In genomic region chr20:4435210-4435609, GRCh38 we compare ENCODE assay signal across 25 cellular contexts.
A peak's percentile ranks its signal among the peaks of the same experiment; 100 is the strongest.
DNase-seq lines count a peak whose midpoint lies in the region; ATAC-seq, FAIRE-seq and TF ChIP-seq lines count a peak whose summit lies in the region.
"Had no signal": no experiment of that assay in that cellular context is flagged by ENCODE, and none has a peak within 500 bp of the region (broad histone marks: within the 10 kb centered on the region; RNA-seq: fewer than 3 reads in every experiment).

No MANE protein-coding gene starts in this region.

- H2BK20ac ChIP-seq in H1 (ENCODE audit: low read length): no peak overlapping the region

- H4K5ac ChIP-seq in H1 (ENCODE audit: insufficient read length, low read depth, low read length): no peak overlapping the region

- H3K9ac ChIP-seq in H1 (replicated peaks in 1 of 4; ENCODE audit: extremely low read depth in 1 of 4, low read depth in 3 of 4, low read length in 3 of 4) (no peak overlapping the region), mesenchymal stem cell (ENCODE audit: low read length) (peak overlapping the region; percentile 71)

- H3K18ac ChIP-seq in H1 (ENCODE audit: extremely low read depth, low read length) (no peak overlapping the region), mesenchymal stem cell (ENCODE audit: low read depth in 1 of 2, low read length in 2 of 2) (no peak overlapping the region)

- H2AFZ ChIP-seq in H1 (ENCODE audit: low read length): peak overlapping the region; percentile 49; the same call in 1 of the 2 replicates
- H2AFZ ChIP-seq in mesenchymal stem cell (ENCODE audit: low read depth, low read length): no peak overlapping the region
- H2AFZ ChIP-seq: GM23338 had no signal

- TF ChIP-seq CTCF in AG09319 (IDR thresholded peaks at IDR 0.05; ENCODE audit: low read depth, low read length) (no peak), HEK293 (tag by site-specific recombination; IDR thresholded peaks at IDR 0.05) (no peak), H1 (IDR thresholded peaks at IDR 0.05; ENCODE audit: control extremely low read depth in 1 of 3, insufficient read depth in 1 of 3, low read depth in 1 of 3, low read length in 3 of 3) (no peak)

- FAIRE-seq in H1 (lab: Jason Lieb, UNC): no peak
- FAIRE-seq: islet of Langerhans had no signal

- H4K8ac ChIP-seq in H1 (ENCODE audit: extremely low read depth, insufficient read depth, low read length) (no peak overlapping the region), mesenchymal stem cell (ENCODE audit: low read length) (no peak overlapping the region)

- no peaks in the 10 kb centered on the region for H4K20me1 ChIP-seq in H1 (replicated peaks in 1 of 2; ENCODE audit: control insufficient read depth in 1 of 2, insufficient read depth in 2 of 2, low read length in 2 of 2)

- no peaks in the 10 kb centered on the region for H3K27me3 ChIP-seq in H1 (replicated peaks in 1 of 4; ENCODE audit: control insufficient read depth in 3 of 4, extremely low read depth in 1 of 4, insufficient read depth in 3 of 4, low read length in 3 of 4)
- peaks cover 3 to 4% of the 10 kb centered on the region in 2 experiments for H3K27me3 ChIP-seq in mesenchymal stem cell (ENCODE audit: control insufficient read depth in 1 of 2, insufficient read depth in 1 of 2, low read length in 2 of 2)
- H3K27me3 ChIP-seq: foreskin keratinocyte, sigmoid colon had no signal

- H2BK5ac ChIP-seq in H1 (ENCODE audit: low read depth, low read length): no peak overlapping the region
- no peak overlapping the region for H2BK5ac ChIP-seq in mesenchymal stem cell (ENCODE audit: low read depth, low read length, poor library complexity, severe bottlenecking)

- no peak overlapping the region for H2BK12ac ChIP-seq in H1 (ENCODE audit: low read depth, low read length)
- H2BK12ac ChIP-seq in mesenchymal stem cell (ENCODE audit: low read length in 2 of 2): no peak overlapping the region

- peak; percentile 73 for DNase-seq in AG09319 (ENCODE audit: extremely low read depth, low read depth)
- DNase-seq in H1 (ENCODE audit: low read depth in 1 of 2, low spot score in 2 of 2): no peak
- no peak for DNase-seq in mesenchymal stem cell
- DNase-seq in CD1c-positive myeloid dendritic cell (ENCODE audit: extremely low spot score): no peak
- no peak for DNase-seq in natural killer cell treated with Interleukin-12 subunit alpha and Interleukin-12 subunit beta and Interleukin-15 and Interleukin-18, amount 100 ng/mL, for 72 hours (ENCODE audit: low spot score)
- no peak for DNase-seq in activated CD4-positive, alpha-beta T cell treated with anti-CD3 and anti-CD28 coated beads for 1 hour
- DNase-seq: ACHN; activated CD4-positive, alpha-beta T cell treated with anti-CD3 and anti-CD28 coated beads, Interleukin-2, amount 50 U/mL, for 1 hour; activated gamma-delta T cell treated with Interleukin-2 at 50 U/mL for 16 hours; DMS79 treated with DMSO at 0.1 percent for 48 hours; foreskin keratinocyte; hypothalamus; left ventricle myocardium superior; NCI-H1694; NCI-H526; sigmoid colon; stimulated activated CD8-positive, alpha-beta memory T cell treated with anti-CD3 and anti-CD28 coated beads, Interleukin-4, amount 100 ng/mL, for 48 hours had no signal

- no peaks in the 10 kb centered on the region for H3K36me3 ChIP-seq in HEK293 (ENCODE audit: control insufficient read depth in 2 of 2, insufficient read depth in 1 of 2, low read length in 2 of 2)
- H3K36me3 ChIP-seq in H1 (ENCODE audit: control insufficient read depth in 2 of 4, insufficient read depth in 4 of 4, low read length in 3 of 4): no peaks in the 10 kb centered on the region
- no peaks in the 10 kb centered on the region for H3K36me3 ChIP-seq in mesenchymal stem cell (ENCODE audit: control insufficient read depth in 1 of 2, insufficient read depth in 2 of 2, low read depth in 1 of 2, low read length in 2 of 2)
- H3K36me3 ChIP-seq: sigmoid colon had no signal

- H2AK5ac ChIP-seq in H1 (ENCODE audit: low read depth, low read length): no peak overlapping the region
- H2AK5ac ChIP-seq in mesenchymal stem cell (ENCODE audit: low read length, severe bottlenecking): no peak overlapping the region

- H3K14ac ChIP-seq in H1 (ENCODE audit: insufficient read length) (no peak overlapping the region), mesenchymal stem cell (ENCODE audit: low read length in 2 of 2) (no peak overlapping the region)

- POLR2A ChIA-PET in HEK293 (lab: Yijun Ruan, JAX): no interaction called here
- POLR2A ChIA-PET in H1 (lab: Charles Lee; ENCODE audit: partially characterized antibody): no interaction called here

- H4K91ac ChIP-seq in H1 (replicated peaks; ENCODE audit: insufficient read length, low read length) (no peak overlapping the region), mesenchymal stem cell (ENCODE audit: low read length) (no peak overlapping the region)

- H2BK15ac ChIP-seq in H1 (ENCODE audit: low read length) (no peak overlapping the region), mesenchymal stem cell (ENCODE audit: low read depth, poor library complexity, severe bottlenecking) (no peak overlapping the region)

- no peaks in the 10 kb centered on the region for H3K23me2 ChIP-seq in H1 (ENCODE audit: low read depth, low read length)

- H3K4me1 Mint-ChIP-seq in natural killer cell treated with Interleukin-12 subunit alpha and Interleukin-12 subunit beta and Interleukin-15 and Interleukin-18, amount 100 ng/mL, for 72 hours (ENCODE audit: low read depth in 2 of 2): no peaks in the 10 kb centered on the region
- H3K4me1 Mint-ChIP-seq: GM23338 had no signal

- TF ChIP-seq POLR2A in H1 (IDR thresholded peaks at IDR 0.05; ENCODE audit: control extremely low read depth in 1 of 2, low read depth in 2 of 2, low read length in 2 of 2): no peak

- no peak overlapping the region for H3K27ac Mint-ChIP-seq in natural killer cell treated with Interleukin-12 subunit alpha and Interleukin-12 subunit beta and Interleukin-15 and Interleukin-18, amount 100 ng/mL, for 72 hours
- H3K27ac Mint-ChIP-seq: GM23338 had no signal

- no peaks in the 10 kb centered on the region for H3K36me3 Mint-ChIP-seq in natural killer cell treated with Interleukin-12 subunit alpha and Interleukin-12 subunit beta and Interleukin-15 and Interleukin-18, amount 100 ng/mL, for 72 hours
- H3K36me3 Mint-ChIP-seq: type B pancreatic cell had no signal

- CTCF ChIA-PET in HEK293 (lab: Yijun Ruan, JAX): interaction anchor here (0.6 kb wide), 1 partner anchor 311 kb away, joined by 4 read pairs; no protein-coding TSS in a partner anchor
- CTCF ChIA-PET in H1 (lab: Charles Lee; ENCODE audit: partially characterized antibody): no interaction called here

- no peak overlapping the region for H2BK120ac ChIP-seq in H1 (replicated peaks; ENCODE audit: low read depth, low read length)
- no peak overlapping the region for H2BK120ac ChIP-seq in mesenchymal stem cell (ENCODE audit: low read depth, low read length)

- H3K4me2 ChIP-seq in H1 (ENCODE audit: insufficient read depth in 1 of 2, low read depth in 2 of 2, low read length in 2 of 2) (no peak overlapping the region), mesenchymal stem cell (ENCODE audit: low read length, poor library complexity, severe bottlenecking) (no peak overlapping the region)
- H3K4me2 ChIP-seq: GM23338 had no signal

- peaks cover 13 to 25% of the 10 kb centered on the region in 2 donors for H3K27me3 Mint-ChIP-seq in natural killer cell treated with Interleukin-12 subunit alpha and Interleukin-12 subunit beta and Interleukin-15 and Interleukin-18, amount 100 ng/mL, for 72 hours
- H3K27me3 Mint-ChIP-seq: type B pancreatic cell had no signal

- no peak overlapping the region for H3K23ac ChIP-seq in H1 (ENCODE audit: insufficient read length)
- no peak overlapping the region for H3K23ac ChIP-seq in mesenchymal stem cell (ENCODE audit: low read length in 2 of 2)

- TF ChIP-seq EP300 in H1 (IDR thresholded peaks at IDR 0.05; ENCODE audit: borderline replicate concordance in 1 of 2, low read depth in 2 of 2, low read length in 2 of 2): no peak

- H3K9me3 ChIP-seq in HEK293 (ENCODE audit: control insufficient read depth, insufficient read depth, low read depth, low read length) (no peaks in the 10 kb centered on the region), H1 (ENCODE audit: insufficient read depth in 2 of 2, low read depth in 1 of 2, low read length in 1 of 2) (no peaks in the 10 kb centered on the region), mesenchymal stem cell (ENCODE audit: control insufficient read depth, low read length) (no peaks in the 10 kb centered on the region)
- H3K9me3 ChIP-seq: sigmoid colon had no signal

- H3K4me1 ChIP-seq in HEK293 (ENCODE audit: control insufficient read depth, insufficient read depth, low read length): no peaks in the 10 kb centered on the region
- no peaks in the 10 kb centered on the region for H3K4me1 ChIP-seq in H1 (replicated peaks in 1 of 4; ENCODE audit: control insufficient read depth in 3 of 4, insufficient read depth in 4 of 4, low read length in 3 of 4)
- no peaks in the 10 kb centered on the region for H3K4me1 ChIP-seq in mesenchymal stem cell (ENCODE audit: control insufficient read depth, insufficient read depth, low read depth, low read length)
- H3K4me1 ChIP-seq: foreskin keratinocyte had no signal

- H3K4me3 ChIP-seq in HEK293 (ENCODE audit: low read depth, low read length): no peak overlapping the region
- H3K4me3 ChIP-seq in H1 (ENCODE audit: extremely low read depth in 1 of 4, insufficient read depth in 2 of 4, low read depth in 3 of 4, low read length in 4 of 4): no peak overlapping the region
- peak overlapping the region in 1 of 2 experiments; percentile 35 for H3K4me3 ChIP-seq in mesenchymal stem cell (ENCODE audit: insufficient read depth in 1 of 2, low read depth in 1 of 2, low read length in 2 of 2)
- H3K4me3 ChIP-seq: coronary artery, GM23338, sigmoid colon had no signal

- H3K4me3 Mint-ChIP-seq in natural killer cell treated with Interleukin-12 subunit alpha and Interleukin-12 subunit beta and Interleukin-15 and Interleukin-18, amount 100 ng/mL, for 72 hours: no peak overlapping the region
- H3K4me3 Mint-ChIP-seq: GM23338, neural crest cell, type B pancreatic cell had no signal

- TF ChIP-seq RAD21 in H1 (IDR thresholded peaks at IDR 0.05 in 1 of 2, conservative IDR thresholded peaks at IDR 0.05 in 1 of 2; ENCODE audit: low read depth in 2 of 2, low read length in 2 of 2): no peak

- no peak overlapping the region for H3K27ac ChIP-seq in HEK293 (ENCODE audit: extremely low read depth, low read depth, low read length)
- no peak overlapping the region for H3K27ac ChIP-seq in H1 (ENCODE audit: low read depth, low read length)
- no peak overlapping the region for H3K27ac ChIP-seq in mesenchymal stem cell (ENCODE audit: low read length, poor library complexity, severe bottlenecking)
- H3K27ac ChIP-seq: coronary artery, foreskin keratinocyte, sigmoid colon, VCaP had no signal

- no peaks in the 10 kb centered on the region for H3K9me3 Mint-ChIP-seq in natural killer cell treated with Interleukin-12 subunit alpha and Interleukin-12 subunit beta and Interleukin-15 and Interleukin-18, amount 100 ng/mL, for 72 hours
- H3K9me3 Mint-ChIP-seq: GM23338, neural crest cell, type B pancreatic cell had no signal

- H3K56ac ChIP-seq in H1 (replicated peaks; ENCODE audit: insufficient read length, low read depth, low read length): no peak overlapping the region

- ATAC-seq in natural killer cell treated with Interleukin-12 subunit alpha and Interleukin-12 subunit beta and Interleukin-15 and Interleukin-18, amount 100 ng/mL, for 72 hours: no peak
- ATAC-seq in HG03039 (IDR thresholded peaks at IDR 0.05; ENCODE audit: unreplicated experiment): no peak
- ATAC-seq: foreskin keratinocyte, GM23338, left ventricle myocardium superior had no signal

- H3K79me1 ChIP-seq in H1 (ENCODE audit: low read depth, low read length): no peaks in the 10 kb centered on the region
- H3K79me1 ChIP-seq in mesenchymal stem cell (replicated peaks; ENCODE audit: low read length, poor library complexity, severe bottlenecking): no peaks in the 10 kb centered on the region

- H3K4ac ChIP-seq in H1 (replicated peaks; ENCODE audit: insufficient read length, low read depth, low read length): no peak overlapping the region
- H3K4ac ChIP-seq in mesenchymal stem cell (ENCODE audit: low read depth in 1 of 2, low read length in 2 of 2): no peak overlapping the region

- H3K79me2 ChIP-seq in H1 (ENCODE audit: control insufficient read depth in 1 of 2, insufficient read depth in 2 of 2, low read length in 2 of 2): no peaks in the 10 kb centered on the region
